In genomic region chr12:121476477-121476876, GRCh38 we compare ENCODE assay signal across 2 cellular contexts.
TF ChIP-seq lines count a peak whose summit lies in the region.

No MANE protein-coding gene starts in this region.

TF ChIP-seq in GM23338, 12 proteins besides CTCF, POLR2A, EP300 and RAD21:
- TF ChIP-seq, protein P1, sequence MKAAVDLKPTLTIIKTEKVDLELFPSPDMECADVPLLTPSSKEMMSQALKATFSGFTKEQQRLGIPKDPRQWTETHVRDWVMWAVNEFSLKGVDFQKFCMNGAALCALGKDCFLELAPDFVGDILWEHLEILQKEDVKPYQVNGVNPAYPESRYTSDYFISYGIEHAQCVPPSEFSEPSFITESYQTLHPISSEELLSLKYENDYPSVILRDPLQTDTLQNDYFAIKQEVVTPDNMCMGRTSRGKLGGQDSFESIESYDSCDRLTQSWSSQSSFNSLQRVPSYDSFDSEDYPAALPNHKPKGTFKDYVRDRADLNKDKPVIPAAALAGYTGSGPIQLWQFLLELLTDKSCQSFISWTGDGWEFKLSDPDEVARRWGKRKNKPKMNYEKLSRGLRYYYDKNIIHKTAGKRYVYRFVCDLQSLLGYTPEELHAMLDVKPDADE (IDR thresholded peaks at IDR 0.05): no peak
- no peak for TF ChIP-seq ZNF331 (CRISPR knock-in tag; IDR thresholded peaks at IDR 0.05; ENCODE audit: low read depth)
- TF ChIP-seq NANOG (IDR thresholded peaks at IDR 0.05; ENCODE audit: borderline replicate concordance): no peak
- no peak for TF ChIP-seq CREB1 (CRISPR knock-in tag; IDR thresholded peaks at IDR 0.05; ENCODE audit: low read depth)
- TF ChIP-seq POLR2AphosphoS5 (IDR thresholded peaks at IDR 0.05; ENCODE audit: low read depth): no peak
- TF ChIP-seq ZNF114 (CRISPR knock-in tag; IDR thresholded peaks at IDR 0.05): no peak
- no peak for TF ChIP-seq EZH2phosphoT487 (IDR thresholded peaks at IDR 0.05; ENCODE audit: unreplicated experiment)
- TF ChIP-seq REST (IDR thresholded peaks at IDR 0.05; ENCODE audit: unreplicated experiment): no peak
- no peak for TF ChIP-seq JUNB (IDR thresholded peaks at IDR 0.05; ENCODE audit: unreplicated experiment)
- TF ChIP-seq STAT1 (IDR thresholded peaks at IDR 0.05; ENCODE audit: unreplicated experiment): no peak
- TF ChIP-seq EZH2 (IDR thresholded peaks at IDR 0.05; ENCODE audit: low read depth, unreplicated experiment): no peak
- TF ChIP-seq, protein P2, sequence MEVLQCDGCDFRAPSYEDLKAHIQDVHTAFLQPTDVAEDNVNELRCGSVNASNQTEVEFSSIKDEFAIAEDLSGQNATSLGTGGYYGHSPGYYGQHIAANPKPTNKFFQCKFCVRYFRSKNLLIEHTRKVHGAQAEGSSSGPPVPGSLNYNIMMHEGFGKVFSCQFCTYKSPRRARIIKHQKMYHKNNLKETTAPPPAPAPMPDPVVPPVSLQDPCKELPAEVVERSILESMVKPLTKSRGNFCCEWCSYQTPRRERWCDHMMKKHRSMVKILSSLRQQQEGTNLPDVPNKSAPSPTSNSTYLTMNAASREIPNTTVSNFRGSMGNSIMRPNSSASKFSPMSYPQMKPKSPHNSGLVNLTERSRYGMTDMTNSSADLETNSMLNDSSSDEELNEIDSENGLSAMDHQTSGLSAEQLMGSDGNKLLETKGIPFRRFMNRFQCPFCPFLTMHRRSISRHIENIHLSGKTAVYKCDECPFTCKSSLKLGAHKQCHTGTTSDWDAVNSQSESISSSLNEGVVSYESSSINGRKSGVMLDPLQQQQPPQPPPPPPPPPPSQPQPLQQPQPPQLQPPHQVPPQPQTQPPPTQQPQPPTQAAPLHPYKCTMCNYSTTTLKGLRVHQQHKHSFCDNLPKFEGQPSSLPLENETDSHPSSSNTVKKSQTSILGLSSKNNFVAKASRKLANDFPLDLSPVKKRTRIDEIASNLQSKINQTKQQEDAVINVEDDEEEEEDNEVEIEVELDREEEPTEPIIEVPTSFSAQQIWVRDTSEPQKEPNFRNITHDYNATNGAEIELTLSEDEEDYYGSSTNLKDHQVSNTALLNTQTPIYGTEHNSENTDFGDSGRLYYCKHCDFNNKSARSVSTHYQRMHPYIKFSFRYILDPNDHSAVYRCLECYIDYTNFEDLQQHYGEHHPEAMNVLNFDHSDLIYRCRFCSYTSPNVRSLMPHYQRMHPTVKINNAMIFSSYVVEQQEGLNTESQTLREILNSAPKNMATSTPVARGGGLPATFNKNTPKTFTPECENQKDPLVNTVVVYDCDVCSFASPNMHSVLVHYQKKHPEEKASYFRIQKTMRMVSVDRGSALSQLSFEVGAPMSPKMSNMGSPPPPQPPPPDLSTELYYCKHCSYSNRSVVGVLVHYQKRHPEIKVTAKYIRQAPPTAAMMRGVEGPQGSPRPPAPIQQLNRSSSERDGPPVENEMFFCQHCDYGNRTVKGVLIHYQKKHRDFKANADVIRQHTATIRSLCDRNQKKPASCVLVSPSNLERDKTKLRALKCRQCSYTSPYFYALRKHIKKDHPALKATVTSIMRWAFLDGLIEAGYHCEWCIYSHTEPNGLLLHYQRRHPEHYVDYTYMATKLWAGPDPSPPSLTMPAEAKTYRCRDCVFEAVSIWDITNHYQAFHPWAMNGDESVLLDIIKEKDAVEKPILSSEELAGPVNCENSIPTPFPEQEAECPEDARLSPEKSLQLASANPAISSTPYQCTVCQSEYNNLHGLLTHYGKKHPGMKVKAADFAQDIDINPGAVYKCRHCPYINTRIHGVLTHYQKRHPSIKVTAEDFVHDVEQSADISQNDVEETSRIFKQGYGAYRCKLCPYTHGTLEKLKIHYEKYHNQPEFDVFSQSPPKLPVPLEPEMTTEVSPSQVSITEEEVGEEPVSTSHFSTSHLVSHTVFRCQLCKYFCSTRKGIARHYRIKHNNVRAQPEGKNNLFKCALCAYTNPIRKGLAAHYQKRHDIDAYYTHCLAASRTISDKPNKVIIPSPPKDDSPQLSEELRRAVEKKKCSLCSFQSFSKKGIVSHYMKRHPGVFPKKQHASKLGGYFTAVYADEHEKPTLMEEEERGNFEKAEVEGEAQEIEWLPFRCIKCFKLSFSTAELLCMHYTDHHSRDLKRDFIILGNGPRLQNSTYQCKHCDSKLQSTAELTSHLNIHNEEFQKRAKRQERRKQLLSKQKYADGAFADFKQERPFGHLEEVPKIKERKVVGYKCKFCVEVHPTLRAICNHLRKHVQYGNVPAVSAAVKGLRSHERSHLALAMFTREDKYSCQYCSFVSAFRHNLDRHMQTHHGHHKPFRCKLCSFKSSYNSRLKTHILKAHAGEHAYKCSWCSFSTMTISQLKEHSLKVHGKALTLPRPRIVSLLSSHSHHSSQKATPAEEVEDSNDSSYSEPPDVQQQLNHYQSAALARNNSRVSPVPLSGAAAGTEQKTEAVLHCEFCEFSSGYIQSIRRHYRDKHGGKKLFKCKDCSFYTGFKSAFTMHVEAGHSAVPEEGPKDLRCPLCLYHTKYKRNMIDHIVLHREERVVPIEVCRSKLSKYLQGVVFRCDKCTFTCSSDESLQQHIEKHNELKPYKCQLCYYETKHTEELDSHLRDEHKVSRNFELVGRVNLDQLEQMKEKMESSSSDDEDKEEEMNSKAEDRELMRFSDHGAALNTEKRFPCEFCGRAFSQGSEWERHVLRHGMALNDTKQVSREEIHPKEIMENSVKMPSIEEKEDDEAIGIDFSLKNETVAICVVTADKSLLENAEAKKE (CRISPR knock-in tag; IDR thresholded peaks at IDR 0.05): no peak

TF ChIP-seq in H1, 55 proteins besides CTCF, POLR2A, EP300 and RAD21:
- TF ChIP-seq RXRA (IDR thresholded peaks at IDR 0.05; ENCODE audit: insufficient read depth, low read depth, low read length) (no peak), SUZ12 (IDR thresholded peaks at IDR 0.05; ENCODE audit: low read length) (no peak), NANOG (IDR thresholded peaks at IDR 0.05; ENCODE audit: insufficient read depth, low read depth, low read length, poor library complexity, severe bottlenecking) (peak; percentile 64), NRF1 (IDR thresholded peaks at IDR 0.05; ENCODE audit: low read depth, low read length) (no peak), HDAC6 (IDR thresholded peaks at IDR 0.05; ENCODE audit: low read depth, low read length) (no peak), GTF2F1 (IDR thresholded peaks at IDR 0.05; ENCODE audit: borderline replicate concordance, low read depth, low read length) (no peak), SIX5 (IDR thresholded peaks at IDR 0.05; ENCODE audit: low read depth, low read length) (no peak)
- TF ChIP-seq, protein P3, sequence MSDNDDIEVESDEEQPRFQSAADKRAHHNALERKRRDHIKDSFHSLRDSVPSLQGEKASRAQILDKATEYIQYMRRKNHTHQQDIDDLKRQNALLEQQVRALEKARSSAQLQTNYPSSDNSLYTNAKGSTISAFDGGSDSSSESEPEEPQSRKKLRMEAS (IDR thresholded peaks at IDR 0.05): no peak
TF ChIP-seq in H1: peak in this region for 1.
